15 cellular contexts compared by ENCODE assay signal in the genomic region with DNA sequence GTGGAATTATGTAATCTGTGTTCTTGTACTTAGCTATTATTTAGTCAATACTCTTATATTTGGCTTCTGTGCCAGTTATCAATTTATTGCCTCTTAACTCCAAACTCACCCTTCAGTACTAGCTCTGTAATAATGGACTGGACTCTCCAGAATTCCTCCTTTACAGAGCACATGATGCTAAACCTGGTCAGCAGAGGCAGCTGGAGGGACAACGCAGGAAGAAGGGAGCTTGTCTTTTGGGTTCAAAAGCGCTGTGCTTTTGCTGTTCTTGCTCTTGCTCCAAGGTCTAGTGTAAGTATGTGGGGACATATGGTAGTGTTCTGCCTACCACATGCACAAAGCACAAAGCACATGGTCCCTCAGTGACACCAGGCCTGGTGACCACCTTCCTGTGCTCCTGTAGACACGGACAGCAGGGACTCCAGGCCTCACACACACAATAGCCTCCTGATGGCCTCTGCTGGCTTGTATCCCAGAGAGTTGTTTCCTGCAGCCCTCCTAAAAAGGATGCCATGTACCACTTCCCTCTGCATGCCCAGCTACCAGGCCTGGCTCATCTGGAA. TPM values are rescaled to one million over a fixed set of nuclear protein-coding genes. Genes with fewer than 3 reads are reported as not detected.
DNase-seq lines count a peak whose midpoint lies in the region; ATAC-seq and FAIRE-seq lines count a peak whose summit lies in the region.
"Had no signal": no experiment of that assay in that cellular context is flagged by ENCODE, and none has a peak within 500 bp of the region (broad histone marks: within the 10 kb centered on the region; RNA-seq: fewer than 3 reads in every experiment).

No MANE protein-coding gene starts in this region.

- DNase-seq in NCI-H1417 (lab: John Stamatoyannopoulos, UW): peak in 2 of 3 experiments; percentile 12 to 32
- no peak for DNase-seq in NCI-H1417 treated with DMSO at 0.1 percent for 48 hours (lab: John Stamatoyannopoulos, UW)
- no peak for DNase-seq in HTR-8/SVneo (ENCODE audit: insufficient read length, low spot score)
- DNase-seq in amniotic epithelial cell (ENCODE audit: low read depth): peak; percentile 12
- DNase-seq in left lobe of liver (ENCODE audit: low spot score): no peak
- no peak for DNase-seq in NCI-H2107 treated with DMSO at 0.1 percent for 48 hours (lab: John Stamatoyannopoulos, UW; ENCODE audit: unreplicated experiment)
- no peak for DNase-seq in LoVo (ENCODE audit: low spot score)
- DNase-seq: esophagus squamous epithelium, mesendoderm, MV-4-11, NCI-H446, Peyer's patch, T-helper 1 cell had no signal

- FAIRE-seq in HTR-8/SVneo (lab: Jason Lieb, UNC): peak; percentile 72
- FAIRE-seq: small intestine had no signal

- ATAC-seq in left lobe of liver (peak; percentile 79), HG03378 (IDR thresholded peaks at IDR 0.05; ENCODE audit: unreplicated experiment) (no peak)

RNA-seq across cellular contexts. Expression of a gene that starts 46.1 kb away (rescaled TPM):
- total RNA-seq in left lobe of liver: 12.1 TPM

Comparison
In these comparisons a context has a peak if more than half of its experiments do, and no peak if none do; other contexts are left out.
1. DNase-seq: peak in NCI-H1417 (2 of 3) and amniotic epithelial cell (single experiment); none in NCI-H1417 treated with DMSO at 0.1 percent for 48 hours (single experiment), HTR-8/SVneo (single experiment), left lobe of liver (single experiment), NCI-H2107 treated with DMSO at 0.1 percent for 48 hours (single experiment) and LoVo (single experiment).